Comparison of ENCODE assay signal across 21 cellular contexts in genomic region chr2:162016080-162016479, GRCh38. TPM values are rescaled to one million over a fixed set of nuclear protein-coding genes. Genes with fewer than 3 reads are reported as not detected.
DNase-seq lines count a peak whose midpoint lies in the region; ATAC-seq, FAIRE-seq and TF ChIP-seq lines count a peak whose summit lies in the region.
"Had no signal": no experiment of that assay in that cellular context is flagged by ENCODE, and none has a peak within 500 bp of the region (broad histone marks: within the 10 kb centered on the region; RNA-seq: fewer than 3 reads in every experiment).

No MANE protein-coding gene starts in this region.

- H3K4me3 Mint-ChIP-seq in activated CD8-positive, alpha-beta T cell treated with anti-CD3 and anti-CD28 coated beads, Interleukin-2, amount 10 ng/mL, durations not matched to agents 7 days and 5 days: no peak overlapping the region
- H3K4me3 Mint-ChIP-seq: HFFc6 had no signal

- H2AFZ ChIP-seq in HepG2 (ENCODE audit: low read length): no peak overlapping the region

- H3K27ac ChIP-seq in HepG2 (ENCODE audit: extremely low read length, insufficient read depth, low read length): peak overlapping the region; percentile 16
- H3K27ac ChIP-seq in right lobe of liver: no peak overlapping the region
- H3K27ac ChIP-seq: C4-2B had no signal

- peak in 1 of 2 experiments; percentile 76; a peak in 2 of 4 replicates for TF ChIP-seq EP300 in HepG2 (IDR thresholded peaks at IDR 0.05; ENCODE audit: low read depth in 2 of 2, low read length in 2 of 2)
- TF ChIP-seq EP300 in HepG2 (CRISPR knock-in tag; IDR thresholded peaks at IDR 0.05; ENCODE audit: borderline replicate concordance): no peak

- no peak for TF ChIP-seq RAD21 in HepG2 (CRISPR knock-in tag; IDR thresholded peaks at IDR 0.05)

- in situ Hi-C loops in HepG2 (cut with HindIII; ENCODE audit: extremely low pct_ligation_motif_present, low pct_unique_long_range_greater_than_20kb): no loop called here

- FAIRE-seq in HepG2 (lab: Jason Lieb, UNC): no peak

- H3K36me3 ChIP-seq in HepG2 (replicated peaks in 1 of 2; ENCODE audit: control insufficient read depth in 1 of 2, insufficient read depth in 2 of 2, low read length in 2 of 2) (peaks cover 2 to 39% of the 10 kb centered on the region in 2 experiments), right lobe of liver (no peaks in the 10 kb centered on the region)

- peaks cover 61% of the 10 kb centered on the region for H3K4me1 Mint-ChIP-seq in activated CD8-positive, alpha-beta T cell treated with anti-CD3 and anti-CD28 coated beads, Interleukin-2, amount 10 ng/mL, durations not matched to agents 7 days and 5 days (ENCODE audit: low read depth)

- no peaks in the 10 kb centered on the region for H3K27me3 Mint-ChIP-seq in activated CD8-positive, alpha-beta T cell treated with anti-CD3 and anti-CD28 coated beads, Interleukin-2, amount 10 ng/mL, durations not matched to agents 7 days and 5 days (ENCODE audit: low read depth)

- H3K27me3 ChIP-seq in HepG2 (ENCODE audit: control insufficient read depth in 1 of 2, insufficient read depth in 2 of 2, low read length in 2 of 2): no peaks in the 10 kb centered on the region
- H3K27me3 ChIP-seq in right lobe of liver: no peaks in the 10 kb centered on the region

- H3K4me1 ChIP-seq in HepG2 (ENCODE audit: insufficient read depth, low read length) (peaks cover 28% of the 10 kb centered on the region), right lobe of liver (no peaks in the 10 kb centered on the region)

- BruUV-seq in HepG2 (replicated peaks; lab: Mats Ljungman, UMichigan): no TSS peak

- intact Hi-C loops in HepG2 (cut with micrococcal nuclease; ENCODE audit: unreplicated experiment): loop anchor here (1.0 kb wide), 2 partner anchors 11 to 21 kb away; no protein-coding TSS in a partner anchor
- intact Hi-C loops in right lobe of liver (cut with DNase I): no loop called here

- CTCF ChIA-PET in HepG2 (lab: Yijun Ruan, JAX; ENCODE audit: low intra/inter-chr PET ratio, low total read pairs): no interaction called here
- CTCF ChIA-PET in activated CD8-positive, alpha-beta T cell treated with anti-CD3 and anti-CD28 coated beads, Interleukin-2, amount 10 ng/mL, durations not matched to agents 7 days and 5 days (lab: Charles Lee): interaction anchor here (2.6 kb wide), 1 partner anchor 22 kb away, joined by 12 read pairs; no protein-coding TSS in a partner anchor

- H3K27ac Mint-ChIP-seq in activated CD8-positive, alpha-beta T cell treated with anti-CD3 and anti-CD28 coated beads, Interleukin-2, amount 10 ng/mL, durations not matched to agents 7 days and 5 days: peak overlapping the region; percentile 29
- H3K27ac Mint-ChIP-seq: HFFc6 had no signal

- no peak overlapping the region for H3K9ac ChIP-seq in HepG2 (ENCODE audit: insufficient read depth, low read depth, low read length)

- DNase-seq in HepG2 (ENCODE audit: low spot score) (peak; percentile 72), right lobe of liver (no peak), HuH-7 (ENCODE audit: low spot score) (peak; percentile 32), NCI-H345 (lab: John Stamatoyannopoulos, UW) (no peak), NCI-H1105 (lab: John Stamatoyannopoulos, UW) (no peak), NCI-H2196 treated with DMSO at 0.1 percent for 48 hours (lab: John Stamatoyannopoulos, UW; ENCODE audit: unreplicated experiment) (no peak)
- no peak for DNase-seq in activated CD8-positive, alpha-beta T cell treated with anti-CD3 and anti-CD28 coated beads, Interleukin-2, amount 10 ng/mL, durations not matched to agents 7 days and 5 days
- DNase-seq: AML-193, DMS153, GF-D8, H7, HFFc6, NCI-H1105 treated with DMSO at 0.1 percent for 48 hours, NCI-H1694, NCI-H2081 treated with DMSO at 0.1 percent for 48 hours, NCI-H510A treated with DMSO at 0.1 percent for 48 hours, NCI-H774, OCI-M1, SHP77 treated with DMSO at 0.1 percent for 48 hours had no signal

- TF ChIP-seq CTCF in HepG2 (CRISPR knock-in tag; IDR thresholded peaks at IDR 0.05) (no peak), right lobe of liver (IDR thresholded peaks at IDR 0.05) (no peak)

- ATAC-seq in HepG2: peak; percentile 76
- ATAC-seq in right lobe of liver: no peak
- no peak for ATAC-seq in activated CD8-positive, alpha-beta T cell treated with anti-CD3 and anti-CD28 coated beads, Interleukin-2, amount 10 ng/mL, durations not matched to agents 7 days and 5 days
- ATAC-seq: SK-N-SH treated with all-trans-retinoic acid at 6 μM for 48 hours had no signal

- no peak overlapping the region for H3K4me2 ChIP-seq in HepG2 (ENCODE audit: low read depth, low read length)

- H3K4me3 ChIP-seq in HepG2 (replicated peaks in 1 of 3; ENCODE audit: insufficient read depth in 1 of 3, low read depth in 2 of 3, low read length in 3 of 3) (no peak overlapping the region), right lobe of liver (no peak overlapping the region)

- no peaks in the 10 kb centered on the region for H3K9me3 ChIP-seq in HepG2 (ENCODE audit: low read length)
- H3K9me3 ChIP-seq in right lobe of liver: no peaks in the 10 kb centered on the region

- peaks cover 93% of the 10 kb centered on the region for H3K36me3 Mint-ChIP-seq in activated CD8-positive, alpha-beta T cell treated with anti-CD3 and anti-CD28 coated beads, Interleukin-2, amount 10 ng/mL, durations not matched to agents 7 days and 5 days (ENCODE audit: low read depth)

- no peaks in the 10 kb centered on the region for H3K9me3 Mint-ChIP-seq in activated CD8-positive, alpha-beta T cell treated with anti-CD3 and anti-CD28 coated beads, Interleukin-2, amount 10 ng/mL, durations not matched to agents 7 days and 5 days (ENCODE audit: insufficient read depth)
- H3K9me3 Mint-ChIP-seq: HFFc6 had no signal

- H3K79me2 ChIP-seq in HepG2 (ENCODE audit: insufficient read depth, low read length): no peaks in the 10 kb centered on the region

- WGBS in HepG2 (ENCODE audit: low lambda C conversion rate): 4% methylated on average over 2 of the region's 2 CpGs
- WGBS in right lobe of liver (ENCODE audit: insufficient coverage, low coverage, low lambda C conversion rate, missing lambda C conversion rate): 30% methylated on average over 2 of the region's 2 CpGs

- TF ChIP-seq POLR2A in HepG2 (IDR thresholded peaks at IDR 0.05; ENCODE audit: insufficient read depth in 1 of 2, low read depth in 2 of 2, low read length in 2 of 2): no peak
- no peak for TF ChIP-seq POLR2A in right lobe of liver (IDR thresholded peaks at IDR 0.05)

- POLR2A ChIA-PET in HepG2 (lab: Yijun Ruan, JAX): interaction anchor here (1.6 kb wide), 1 partner anchor 58 kb away, joined by 3 read pairs; the partner anchor contains the start of gene DPP4
- POLR2A ChIA-PET in activated CD8-positive, alpha-beta T cell treated with anti-CD3 and anti-CD28 coated beads, Interleukin-2, amount 10 ng/mL, durations not matched to agents 7 days and 5 days (lab: Charles Lee): interaction anchor here (0.7 kb wide), 1 partner anchor 22 kb away, joined by 3 read pairs; no protein-coding TSS in a partner anchor

- H4K20me1 ChIP-seq in HepG2 (ENCODE audit: insufficient read depth, low read length): no peaks in the 10 kb centered on the region

TF ChIP-seq in HepG2, 621 proteins besides CTCF, POLR2A, EP300 and RAD21 (continues in another document):
- TF ChIP-seq NCOR1 (IDR thresholded peaks at IDR 0.05; ENCODE audit: borderline replicate concordance, low read length) (peak; percentile 62; the same call in 1 of the 2 replicates), ZNF513 (CRISPR knock-in tag; conservative IDR thresholded peaks at IDR 0.05) (no peak), XBP1 (CRISPR knock-in tag; IDR thresholded peaks at IDR 0.05) (no peak), MXD3 (CRISPR knock-in tag; IDR thresholded peaks at IDR 0.05) (no peak)

RNA-seq across cellular contexts. Expression of gene DPP4, which starts 57.9 kb away (rescaled TPM):
- total RNA-seq in HepG2 (2016; rRNA removed; fragmentation: Illumina TruSeq; extraction: Trizol): 57.2 and 109 TPM in 2 replicates
- total RNA-seq in HepG2 (2016; cell fraction: cytosol; rRNA removed; fragmentation: Illumina TruSeq; extraction: Trizol; ENCODE audit: low read depth): 9.0 and 9.9 TPM in 2 replicates
- total RNA-seq in HepG2 (2016; cell fraction: insoluble cytoplasmic fraction; rRNA removed; fragmentation: Illumina TruSeq; extraction: Trizol): 54.8 and 107 TPM in 2 replicates
- total RNA-seq in HepG2 (2016; cell fraction: membrane; rRNA removed; fragmentation: Illumina TruSeq; extraction: Trizol): 22.6 and 24.7 TPM in 2 replicates
- 123 and 147 TPM in 2 replicates for total RNA-seq in HepG2 (2016; cell fraction: nucleus; rRNA removed; fragmentation: Illumina TruSeq; extraction: Trizol)
- 37.7 and 39.4 TPM in 2 replicates for polyA plus RNA-seq in HepG2 (2011; rRNA removed)
- polyA plus RNA-seq in HepG2 (2011; cell fraction: cytosol; rRNA removed): 32.1 and 39.3 TPM in 2 replicates
- 35.3 and 41.8 TPM in 2 replicates for polyA plus RNA-seq in HepG2 (2011; cell fraction: nucleus; rRNA removed)
- polyA plus RNA-seq in HepG2 (2012): 85.0 and 97.7 TPM in 2 replicates
- polyA plus RNA-seq in HepG2 (2016; cell fraction: cytosol; fragmentation: Illumina TruSeq; extraction: Trizol; ENCODE audit: low read depth): 7.7 and 8.0 TPM in 2 replicates
- polyA plus RNA-seq in HepG2 (2016; cell fraction: insoluble cytoplasmic fraction; fragmentation: Illumina TruSeq; extraction: Trizol; ENCODE audit: low read depth): 38.7 and 39.5 TPM in 2 replicates
- 14.9 and 16.9 TPM in 2 replicates for polyA plus RNA-seq in HepG2 (2016; cell fraction: membrane; fragmentation: Illumina TruSeq; extraction: Trizol; ENCODE audit: low read depth)
- polyA plus RNA-seq in HepG2 (2016; cell fraction: nucleus; fragmentation: Illumina TruSeq; extraction: Trizol; ENCODE audit: insufficient read depth, low read depth): 95.1 and 96.2 TPM in 2 replicates
- polyA minus RNA-seq in HepG2 (2011; rRNA and poly(A)+ RNA removed; ENCODE audit: low replicate concordance): 175 TPM in 1 of 2 replicates, not detected in the other
- polyA minus RNA-seq in HepG2 (2011; cell fraction: cytosol; rRNA and poly(A)+ RNA removed): 57.2 and 81.0 TPM in 2 replicates
- polyA minus RNA-seq in HepG2 (2011; cell fraction: nucleus; rRNA and poly(A)+ RNA removed): 147 and 149 TPM in 2 replicates
- total RNA-seq in right lobe of liver: 10 to 100 TPM; 17.8 to 39.8 (median 26.3) TPM
- total RNA-seq in activated CD8-positive, alpha-beta T cell treated with anti-CD3 and anti-CD28 coated beads, Interleukin-2, amount 10 ng/mL, durations not matched to agents 7 days and 5 days: 100 to 1,000 TPM; 158 TPM

Comparison
In these comparisons a context has a peak if more than half of its experiments do, and no peak if none do; other contexts are left out.
1. DNase-seq: peak in HepG2 (single experiment) and HuH-7 (single experiment); none in right lobe of liver (0 of 3), activated CD8-positive, alpha-beta T cell treated with anti-CD3 and anti-CD28 coated beads, Interleukin-2, amount 10 ng/mL, durations not matched to agents 7 days and 5 days (single experiment), NCI-H345 (single experiment), NCI-H1105 (single experiment) and NCI-H2196 treated with DMSO at 0.1 percent for 48 hours (single experiment).